ENCODE assay signal across 14 cellular contexts in the genomic region with DNA sequence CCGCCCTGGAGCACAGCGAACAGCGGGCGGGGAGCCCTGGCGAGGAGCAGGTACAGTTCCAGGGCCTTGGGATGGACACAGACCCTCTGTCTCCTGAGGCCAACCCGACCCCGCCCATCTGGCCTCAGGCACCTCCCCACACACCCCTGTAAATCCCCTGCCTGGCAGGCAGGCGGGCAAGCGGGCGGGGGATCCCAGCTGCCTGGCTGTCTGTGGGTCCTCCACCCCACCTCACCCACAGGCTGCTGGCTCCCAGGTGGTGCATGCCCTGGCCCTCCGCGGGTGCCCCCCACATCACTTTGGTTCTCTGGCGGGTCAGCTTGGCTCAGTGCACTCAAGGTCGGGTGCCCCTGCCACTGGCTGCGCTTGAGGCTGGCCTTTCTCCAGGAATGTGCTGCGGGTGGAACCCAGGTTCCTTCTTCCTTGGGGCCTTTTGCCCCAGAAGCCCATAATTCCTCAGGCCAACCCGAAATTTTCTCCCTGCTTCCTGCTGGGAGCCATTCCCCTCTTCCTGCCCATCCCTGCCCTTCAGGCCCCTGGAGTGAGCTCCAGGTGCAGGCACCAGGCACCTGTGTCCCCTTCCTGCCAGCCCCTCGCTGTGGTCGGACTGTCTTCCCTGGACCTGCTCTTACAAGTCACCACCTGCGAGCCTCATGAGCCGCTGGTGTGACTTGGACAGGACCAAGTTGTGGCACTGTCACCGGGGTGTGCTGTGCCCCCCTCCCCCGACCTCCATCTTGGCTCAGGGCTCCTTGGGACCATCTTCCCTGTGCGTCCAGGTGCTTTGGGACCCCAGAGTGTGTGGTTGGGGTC. TPM values are rescaled to one million over a fixed set of nuclear protein-coding genes. Genes with fewer than 3 reads are reported as not detected.
DNase-seq lines count a peak whose midpoint lies in the region; ATAC-seq and TF ChIP-seq lines count a peak whose summit lies in the region.
"Had no signal": no experiment of that assay in that cellular context is flagged by ENCODE, and none has a peak within 500 bp of the region (broad histone marks: within the 10 kb centered on the region; RNA-seq: fewer than 3 reads in every experiment).

No MANE protein-coding gene starts in this region.

- CTCF ChIA-PET in activated naive CD4-positive, alpha-beta T cell treated with anti-CD3 and anti-CD28 coated beads for 36 hours (lab: Charles Lee) = no interaction called here

- TF ChIP-seq POLR2A in right lobe of liver (IDR thresholded peaks at IDR 0.05) (no peak), upper lobe of left lung (IDR thresholded peaks at IDR 0.05) (no peak)

- H3K27me3 Mint-ChIP-seq in activated naive CD4-positive, alpha-beta T cell treated with anti-CD3 and anti-CD28 coated beads, Interleukin-2, amount 50 U/mL, for 24 hours = no peaks in the 10 kb centered on the region
- H3K27me3 Mint-ChIP-seq in activated naive CD4-positive, alpha-beta T cell treated with anti-CD3 and anti-CD28 coated beads for 36 hours (ENCODE audit: low read depth) = no peaks in the 10 kb centered on the region

- H3K4me1 Mint-ChIP-seq in activated naive CD4-positive, alpha-beta T cell treated with anti-CD3 and anti-CD28 coated beads, Interleukin-2, amount 50 U/mL, for 24 hours = peaks cover 10% of the 10 kb centered on the region
- peaks cover 20% of the 10 kb centered on the region for H3K4me1 Mint-ChIP-seq in activated naive CD4-positive, alpha-beta T cell treated with anti-CD3 and anti-CD28 coated beads for 36 hours (ENCODE audit: low read depth)

- H3K4me3 ChIP-seq in RWPE2 (ENCODE audit: severe bottlenecking) (no peak overlapping the region), right lobe of liver (no peak overlapping the region), upper lobe of left lung (no peak overlapping the region)
- H3K4me3 ChIP-seq: ovary, thyroid gland had no signal

- no peak for TF ChIP-seq EP300 in upper lobe of left lung (IDR thresholded peaks at IDR 0.05)

- WGBS in right lobe of liver (ENCODE audit: insufficient coverage, low coverage, low lambda C conversion rate, missing lambda C conversion rate) = no CpG with 5 or more reads among the region's 24 CpGs
- whole genome bisulfite sequencing in upper lobe of left lung, 2 donors = 86 to 87% methylated on average over 17 to 24 of the region's 24 CpGs

- no peaks in the 10 kb centered on the region for H3K36me3 Mint-ChIP-seq in activated naive CD4-positive, alpha-beta T cell treated with anti-CD3 and anti-CD28 coated beads, Interleukin-2, amount 50 U/mL, for 24 hours
- peaks cover 7% of the 10 kb centered on the region for H3K36me3 Mint-ChIP-seq in activated naive CD4-positive, alpha-beta T cell treated with anti-CD3 and anti-CD28 coated beads for 36 hours (ENCODE audit: low read depth)

- peak overlapping the region; percentile 55 for H3K27ac Mint-ChIP-seq in activated naive CD4-positive, alpha-beta T cell treated with anti-CD3 and anti-CD28 coated beads, Interleukin-2, amount 50 U/mL, for 24 hours
- H3K27ac Mint-ChIP-seq in activated naive CD4-positive, alpha-beta T cell treated with anti-CD3 and anti-CD28 coated beads for 36 hours = no peak overlapping the region

- ATAC-seq in RWPE2 (ENCODE audit: low read depth) (0 out of 3 replicates have a peak, but pooled peaks have one; percentile 0), right lobe of liver (no peak), upper lobe of left lung (ENCODE audit: low FRiP score in 2 of 2) (no peak), HG03135 (IDR thresholded peaks at IDR 0.05; ENCODE audit: unreplicated experiment) (no peak), GM21526 (IDR thresholded peaks at IDR 0.05; ENCODE audit: low FRiP score, unreplicated experiment) (no peak)

- TF ChIP-seq CTCF in RWPE2 (IDR thresholded peaks at IDR 0.05; ENCODE audit: poor library complexity, severe bottlenecking) (no peak), right lobe of liver (IDR thresholded peaks at IDR 0.05) (no peak), upper lobe of left lung (IDR thresholded peaks at IDR 0.05) (no peak)

- no peak for DNase-seq in activated naive CD4-positive, alpha-beta T cell treated with anti-CD3 and anti-CD28 coated beads for 36 hours
- DNase-seq in RWPE2 (ENCODE audit: low spot score) = peak; percentile 88
- peak in 2 of 3 donors; percentile 23 to 56 for DNase-seq in right lobe of liver
- DNase-seq in upper lobe of left lung = peak in 1 of 2 donors; percentile 83
- no peak for DNase-seq in NCI-H510A treated with DMSO at 0.1 percent for 48 hours (lab: John Stamatoyannopoulos, UW)
- DNase-seq: activated T-cell treated with anti-CD3 and anti-CD28 coated beads for 4 hours, amygdala, NCI-H1048, SW 1271, thyroid gland had no signal

- H3K9me3 Mint-ChIP-seq in activated naive CD4-positive, alpha-beta T cell treated with anti-CD3 and anti-CD28 coated beads, Interleukin-2, amount 50 U/mL, for 24 hours = no peaks in the 10 kb centered on the region
- H3K9me3 Mint-ChIP-seq in activated naive CD4-positive, alpha-beta T cell treated with anti-CD3 and anti-CD28 coated beads for 36 hours = no peaks in the 10 kb centered on the region

- H3K4me1 ChIP-seq in RWPE2 (ENCODE audit: insufficient read depth, poor library complexity, severe bottlenecking) (peaks cover 15% of the 10 kb centered on the region), right lobe of liver (no peaks in the 10 kb centered on the region), upper lobe of left lung (peaks cover 41 to 64% (median 48%) of the 10 kb centered on the region in 4 donors)

- peaks cover 21% of the 10 kb centered on the region for H3K36me3 ChIP-seq in RWPE2 (ENCODE audit: low read depth)
- H3K36me3 ChIP-seq in right lobe of liver = no peaks in the 10 kb centered on the region
- peaks cover 0 to 35% (median 4%) of the 10 kb centered on the region in 4 donors for H3K36me3 ChIP-seq in upper lobe of left lung
- H3K36me3 ChIP-seq: ovary had no signal

- intact Hi-C loops in activated naive CD4-positive, alpha-beta T cell treated with anti-CD3 and anti-CD28 coated beads for 36 hours (cut with micrococcal nuclease) = no loop called here
- intact Hi-C loops in right lobe of liver (cut with DNase I) = no loop called here

- no peaks in the 10 kb centered on the region for H3K9me3 ChIP-seq in RWPE2 (ENCODE audit: severe bottlenecking)
- H3K9me3 ChIP-seq in right lobe of liver = no peaks in the 10 kb centered on the region
- no peaks in the 10 kb centered on the region for H3K9me3 ChIP-seq in upper lobe of left lung
- H3K9me3 ChIP-seq: ovary, thyroid gland had no signal

- no peak overlapping the region for H3K4me3 Mint-ChIP-seq in activated naive CD4-positive, alpha-beta T cell treated with anti-CD3 and anti-CD28 coated beads, Interleukin-2, amount 50 U/mL, for 24 hours
- no peak overlapping the region for H3K4me3 Mint-ChIP-seq in activated naive CD4-positive, alpha-beta T cell treated with anti-CD3 and anti-CD28 coated beads for 36 hours

- H3K27me3 ChIP-seq in RWPE2 (ENCODE audit: insufficient read depth, poor library complexity, severe bottlenecking) = no peaks in the 10 kb centered on the region
- H3K27me3 ChIP-seq in right lobe of liver = no peaks in the 10 kb centered on the region
- H3K27me3 ChIP-seq in upper lobe of left lung = no peaks in the 10 kb centered on the region
- H3K27me3 ChIP-seq: ovary, thyroid gland had no signal

- peak overlapping the region; percentile 42 for H3K27ac ChIP-seq in RWPE2 (ENCODE audit: poor library complexity, severe bottlenecking)
- no peak overlapping the region for H3K27ac ChIP-seq in right lobe of liver
- peak overlapping the region; percentile 23 to 96 (median 70) for H3K27ac ChIP-seq in upper lobe of left lung
- H3K27ac ChIP-seq: ovary, thyroid gland had no signal

RNA-seq across cellular contexts. Expression of gene TNFRSF6B, which starts 5.3 kb away (rescaled TPM):
- total RNA-seq in activated naive CD4-positive, alpha-beta T cell treated with anti-CD3 and anti-CD28 coated beads for 36 hours = not detected
- 1 to 10 TPM in 1 of 6 experiments, under 1 TPM in 2, not detected in 3; 0.56 to 1.0 (median 0.62) TPM for total RNA-seq in right lobe of liver
- total RNA-seq in upper lobe of left lung = 10 to 100 TPM; 13.8 to 34.8 (median 16.9) TPM

RNA-seq across cellular contexts. Expression of gene ARFRP1, which starts 16.7 kb away (rescaled TPM):
- total RNA-seq in activated naive CD4-positive, alpha-beta T cell treated with anti-CD3 and anti-CD28 coated beads for 36 hours = 10 to 100 TPM; 45.6 to 49.2 TPM
- 10 to 100 TPM; 16.0 to 22.2 (median 20.2) TPM for total RNA-seq in right lobe of liver
- total RNA-seq in upper lobe of left lung = 10 to 100 TPM; 26.8 to 56.4 (median 46.3) TPM

RNA-seq across cellular contexts. Expression of gene ZGPAT, which starts 16.7 kb away (rescaled TPM):
- 10 to 100 TPM; 15.3 to 18.0 TPM for total RNA-seq in activated naive CD4-positive, alpha-beta T cell treated with anti-CD3 and anti-CD28 coated beads for 36 hours
- total RNA-seq in right lobe of liver = 10 to 100 TPM; 18.7 to 68.9 (median 31.9) TPM
- 10 to 100 TPM; 24.8 to 70.2 (median 36.8) TPM for total RNA-seq in upper lobe of left lung

RNA-seq across cellular contexts. Expression of gene RTEL1, which starts 33.0 kb away (rescaled TPM):
- 10 to 100 TPM; 33.6 to 34.8 TPM for total RNA-seq in activated naive CD4-positive, alpha-beta T cell treated with anti-CD3 and anti-CD28 coated beads for 36 hours
- total RNA-seq in right lobe of liver = 10 to 100 TPM in 5 of 6 experiments, 1 to 10 TPM in 1; 9.6 to 16.3 (median 12.4) TPM
- total RNA-seq in upper lobe of left lung = 10 to 100 TPM in 5 of 6 donors, 1 to 10 TPM in 1; 8.6 to 73.3 (median 32.5) TPM

RNA-seq across cellular contexts. Expression of gene STMN3, which starts 37.9 kb away (rescaled TPM):
- total RNA-seq in activated naive CD4-positive, alpha-beta T cell treated with anti-CD3 and anti-CD28 coated beads for 36 hours = 1 to 10 TPM; 6.7 to 7.3 TPM
- total RNA-seq in right lobe of liver (1 to 10 TPM in 1 of 6 experiments, under 1 TPM in 5; 0.43 to 1.6 (median 0.77) TPM), upper lobe of left lung (10 to 100 TPM in 3 of 6 donors, 1 to 10 TPM in 3; 2.1 to 16.5 (median 9.1) TPM)

Comparison
In these comparisons a context has a peak if more than half of its experiments do, and no peak if none do; other contexts are left out.
1. DNase-seq: peak in RWPE2 (single experiment) and right lobe of liver (2 of 3); none in activated naive CD4-positive, alpha-beta T cell treated with anti-CD3 and anti-CD28 coated beads for 36 hours (single experiment) and NCI-H510A treated with DMSO at 0.1 percent for 48 hours (single experiment).
2. H3K27ac ChIP-seq: peak in RWPE2 (single experiment) and upper lobe of left lung (4 of 4); none in right lobe of liver (0 of 3).
3. RNA of gene TNFRSF6B, which starts 5.3 kb away (total RNA-seq): 13.8 to 34.8 TPM in upper lobe of left lung; 0.56 to 1.0 TPM in right lobe of liver and not detected in activated naive CD4-positive, alpha-beta T cell treated with anti-CD3 and anti-CD28 coated beads for 36 hours; every median in the first group is over 4 times any median in the second.